8 cellular contexts compared by ENCODE assay signal in the genomic region with DNA sequence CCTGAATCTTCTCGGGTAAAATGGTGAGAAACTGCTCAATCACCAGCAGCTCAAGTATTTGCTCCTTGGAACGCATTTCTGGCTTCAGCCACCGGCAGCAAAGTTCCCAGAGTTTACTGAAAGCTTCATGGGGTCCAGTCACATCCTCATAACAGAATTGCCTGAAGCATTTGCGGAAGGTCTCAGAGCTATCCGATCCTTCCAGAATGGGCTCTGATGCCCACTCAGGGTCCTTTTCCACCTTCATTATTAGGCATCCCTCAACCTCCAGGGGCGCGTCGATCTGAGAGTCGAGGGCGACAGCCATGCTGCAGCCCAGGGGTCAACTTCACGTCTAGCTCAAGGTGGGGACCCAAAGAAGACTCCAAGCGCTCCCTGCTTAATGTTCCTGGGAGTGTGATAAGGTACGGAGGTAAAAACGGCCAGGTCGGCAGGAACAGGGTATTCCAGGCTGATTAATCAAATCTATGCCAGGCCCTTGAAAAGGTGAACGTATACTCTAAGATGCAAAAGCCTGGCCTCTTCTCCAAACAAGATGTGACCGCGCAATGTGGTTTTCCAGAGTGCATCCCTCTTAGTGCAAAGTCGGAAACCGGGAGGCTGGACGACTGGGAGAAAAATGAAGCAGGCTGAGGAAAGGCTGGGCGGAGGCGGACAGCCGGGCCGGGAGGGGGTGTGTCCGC. TPM values are rescaled to one million over a fixed set of nuclear protein-coding genes. Genes with fewer than 3 reads are reported as not detected.
DNase-seq lines count a peak whose midpoint lies in the region; ATAC-seq, FAIRE-seq and TF ChIP-seq lines count a peak whose summit lies in the region.

No MANE protein-coding gene starts in this region.

- H3K9me1 ChIP-seq in K562 (ENCODE audit: control insufficient read depth, insufficient read depth, low read length): no peaks in the 10 kb centered on the region

- H3K27me3 ChIP-seq in K562 (ENCODE audit: control insufficient read depth in 2 of 2, insufficient read depth in 2 of 2, low read length in 2 of 2) (no peaks in the 10 kb centered on the region), left lung (no peaks in the 10 kb centered on the region), suprapubic skin (no peaks in the 10 kb centered on the region)

- intact Hi-C loops in K562 (cut with micrococcal nuclease): no loop called here
- intact Hi-C loops in left lung (cut with DNase I): no loop called here

- peak overlapping the region; percentile 98 for H3K27ac ChIP-seq in K562 (ENCODE audit: extremely low read depth, low read depth, low read length)
- peak overlapping the region; percentile 97 to 98 for H3K27ac ChIP-seq in left lung
- peak overlapping the region; percentile 99 for H3K27ac ChIP-seq in suprapubic skin

- peaks cover 18% of the 10 kb centered on the region for H4K20me1 ChIP-seq in K562 (replicated peaks; ENCODE audit: control insufficient read depth, insufficient read depth, low read length)

- H3K9me3 ChIP-seq in ES-I3 (ENCODE audit: control insufficient read depth, insufficient read depth, low read length) (no peaks in the 10 kb centered on the region), K562 (replicated peaks; ENCODE audit: control insufficient read depth, insufficient read depth, low read depth, low read length) (no peaks in the 10 kb centered on the region), left lung (no peaks in the 10 kb centered on the region), suprapubic skin (no peaks in the 10 kb centered on the region)

- FAIRE-seq in K562 (lab: Jason Lieb, UNC): peak; percentile 60
- FAIRE-seq in GM12891 (lab: Jason Lieb, UNC): no peak

- peak overlapping the region; percentile 67 for H2AFZ ChIP-seq in K562 (ENCODE audit: low read depth, low read length)

- in situ Hi-C loops in K562 (cut with MboI): no loop called here

- TF ChIP-seq CTCF in K562 (IDR thresholded peaks at IDR 0.05 in 2 of 3, conservative IDR thresholded peaks at IDR 0.05 in 1 of 3; ENCODE audit: insufficient read depth in 2 of 3, low read depth in 1 of 3, low read length in 3 of 3) (no peak), left lung (IDR thresholded peaks at IDR 0.05) (no peak), suprapubic skin (IDR thresholded peaks at IDR 0.05) (peak in 1 of 2 donors; percentile 7)

- WGBS in K562 (ENCODE audit: insufficient coverage, low coverage, missing lambda C conversion rate): under 1% methylated on average over 26 of the region's 26 CpGs
- WGBS in suprapubic skin: under 1% methylated on average over 25 of the region's 26 CpGs

- H3K4me1 ChIP-seq in ES-I3 (ENCODE audit: insufficient read depth, low read length) (0 out of 2 replicates have a peak, but pooled peaks cover 5% of the 10 kb centered on the region), K562 (replicated peaks in 1 of 2; ENCODE audit: control insufficient read depth in 2 of 2, insufficient read depth in 2 of 2, low read length in 2 of 2) (peaks cover 7 to 19% of the 10 kb centered on the region in 2 experiments; a peak in 4 of 5 replicates), left lung (peaks cover 13 to 35% of the 10 kb centered on the region in 2 donors), suprapubic skin (peaks cover 33% of the 10 kb centered on the region)

- TSS peak; percentile 80 for BruUV-seq in K562 (replicated peaks; lab: Mats Ljungman, UMichigan)

- POLR2A ChIA-PET in K562 (lab: Yijun Ruan, JAX): interaction anchor here (0.5 to 1.2 kb wide), 6 partner anchors 9 to 1968 kb away, joined by 3 to 5 read pairs (median 3); no protein-coding TSS in a partner anchor

- CTCF ChIA-PET in K562 (lab: Yijun Ruan, JAX; ENCODE audit: low intra/inter-chr PET ratio): no interaction called here

- no peak for TF ChIP-seq RAD21 in K562 (CRISPR knock-in tag; conservative IDR thresholded peaks at IDR 0.05 in 1 of 2, IDR thresholded peaks at IDR 0.05 in 1 of 2)

- peaks cover 3% of the 10 kb centered on the region; the same call in 1 of the 2 replicates for H3K36me3 ChIP-seq in ES-I3 (ENCODE audit: insufficient read depth, low read length)
- H3K36me3 ChIP-seq in K562 (ENCODE audit: control insufficient read depth, insufficient read depth, low read length): peaks cover 43% of the 10 kb centered on the region; the same call in 2 of the 3 replicates
- peaks cover 0 to 22% of the 10 kb centered on the region in 2 donors for H3K36me3 ChIP-seq in left lung
- H3K36me3 ChIP-seq in suprapubic skin: peaks cover 23% of the 10 kb centered on the region

- H3K79me2 ChIP-seq in K562 (ENCODE audit: control insufficient read depth, insufficient read depth, low read length): peaks cover 62% of the 10 kb centered on the region

- H3K4me3 ChIP-seq in K562 (peak overlapping the region; percentile 59), left lung (peak overlapping the region; percentile 70 to 82), suprapubic skin (peak overlapping the region; percentile 93)

- TF ChIP-seq POLR2A in K562 (conservative IDR thresholded peaks at IDR 0.05) (no peak), suprapubic skin (IDR thresholded peaks at IDR 0.05) (no peak), GM12891 (IDR thresholded peaks at IDR 0.05; ENCODE audit: low read depth, low read length) (no peak)

- peak; percentile 6 for ATAC-seq in GM21723 (IDR thresholded peaks at IDR 0.05; ENCODE audit: unreplicated experiment)
- ATAC-seq in K562: peak; percentile 31
- ATAC-seq in left lung: peak; percentile 1

- DNase-seq in NCI-H2171 (lab: John Stamatoyannopoulos, UW): peak; percentile 2
- peak; percentile 30 to 50 (median 40) for DNase-seq in K562 (ENCODE audit: extremely low read depth in 1 of 4, low spot score in 3 of 4)
- no peak for DNase-seq in left lung
- peak in 1 of 2 donors; percentile 64 for DNase-seq in suprapubic skin (ENCODE audit: low spot score in 2 of 2)
- DNase-seq in GM12891 (ENCODE audit: insufficient read length, low spot score): no peak
- DNase-seq in ureter (ENCODE audit: low spot score): no peak

- peak overlapping the region; percentile 95 for H3K4me2 ChIP-seq in K562 (ENCODE audit: insufficient read depth, low read length)

- TF ChIP-seq EP300 in K562 (IDR thresholded peaks at IDR 0.05; ENCODE audit: low read length) (no peak), suprapubic skin (IDR thresholded peaks at IDR 0.05) (no peak)

- H3K9ac ChIP-seq in ES-I3 (ENCODE audit: low read depth, low read length) (peak overlapping the region; percentile 82), K562 (ENCODE audit: insufficient read depth in 1 of 2, low read depth in 2 of 2, low read length in 2 of 2) (peak overlapping the region; percentile 97 to 100)

TF ChIP-seq in GM12891, 5 proteins besides CTCF, POLR2A, EP300 and RAD21:
- TF ChIP-seq PAX5 (IDR thresholded peaks at IDR 0.05; ENCODE audit: insufficient read depth, low read length, severe bottlenecking) (no peak), POU2F2 (IDR thresholded peaks at IDR 0.05; ENCODE audit: low read depth, low read length) (no peak), POLR2AphosphoS5 (IDR thresholded peaks at IDR 0.05; ENCODE audit: low read depth, low read length) (no peak), TAF1 (IDR thresholded peaks at IDR 0.05; ENCODE audit: low read depth, low read length) (no peak), SPI1 (IDR thresholded peaks at IDR 0.05; ENCODE audit: low read depth, low read length) (no peak)

RNA-seq across cellular contexts. Expression of gene ZKSCAN2, which starts 0.7 kb away (rescaled TPM):
- 13.7 and 18.9 TPM in 2 replicates for total RNA-seq in K562 (2011; cell fraction: chromatin; rRNA removed; ENCODE audit: low replicate concordance)
- 10.3 and 12.2 TPM in 2 replicates for total RNA-seq in K562 (2011; cell fraction: nucleolus; rRNA removed)
- total RNA-seq in K562 (2011; cell fraction: nucleoplasm; rRNA removed): 11.8 and 13.6 TPM in 2 replicates
- total RNA-seq in K562 (2014; rRNA removed): 3.6 and 4.9 TPM in 2 replicates
- 6.0 and 6.9 TPM in 2 replicates for total RNA-seq in K562 (2014; rRNA removed; fragmentation: Illumina TruSeq; extraction: Trizol)
- 6.7 and 6.8 TPM in 2 replicates for total RNA-seq in K562 (2015; rRNA removed; fragmentation: Illumina TruSeq; extraction: Trizol)
- total RNA-seq in K562 (2021): 8.9 and 9.5 TPM in 2 replicates
- 2.7 and 4.2 TPM in 2 replicates for polyA plus RNA-seq in K562 (2011; rRNA removed)
- polyA plus RNA-seq in K562 (2011; cell fraction: cytosol; rRNA removed): 2.2 and 2.3 TPM in 2 replicates
- 4.0 and 4.6 TPM in 2 replicates for polyA plus RNA-seq in K562 (2011; cell fraction: nucleus; rRNA removed)
- 3.0 and 3.4 TPM in 2 replicates for polyA plus RNA-seq in K562 (2012)
- 5.4 and 5.8 TPM in 2 replicates for polyA plus RNA-seq in K562 (2014; fragmentation: Illumina TruSeq; extraction: Trizol)
- 1 to 10 TPM; 1.3 to 1.9 TPM for polyA plus RNA-seq in K562 (2014; fragmentation: Nextera tagmentation; extraction: Ambion mirVana)
- 3.0 and 3.4 TPM in 2 replicates for polyA plus RNA-seq in K562 (2014; rRNA removed)
- polyA minus RNA-seq in K562 (2011; rRNA and poly(A)+ RNA removed): 14.0 and 14.5 TPM in 2 replicates
- polyA minus RNA-seq in K562 (2011; cell fraction: cytosol; rRNA and poly(A)+ RNA removed): 7.1 and 8.5 TPM in 2 replicates
- 7.4 and 13.3 TPM in 2 replicates for polyA minus RNA-seq in K562 (2011; cell fraction: nucleus; rRNA and poly(A)+ RNA removed)
- total RNA-seq in left lung: 1 to 10 TPM; 4.4 to 5.2 TPM
- total RNA-seq in suprapubic skin: 1 to 10 TPM in 3 of 4 donors, under 1 TPM in 1; 0.57 to 3.1 (median 1.7) TPM
- 1.6 TPM for polyA plus RNA-seq in GM12891 (2012; ENCODE audit: low read depth, missing spikeins)
- 5.9 TPM for total RNA-seq in ureter

RNA-seq across cellular contexts. Expression of gene AQP8, which starts 40.2 kb away (rescaled TPM):
- total RNA-seq in K562 (2011; cell fraction: chromatin; rRNA removed; ENCODE audit: low replicate concordance): not detected in 2 replicates
- total RNA-seq in K562 (2011; cell fraction: nucleolus; rRNA removed): not detected in 2 replicates
- total RNA-seq in K562 (2011; cell fraction: nucleoplasm; rRNA removed): not detected in 2 replicates
- total RNA-seq in K562 (2014; rRNA removed) (not detected in 2 replicates), K562 (2014; rRNA removed; fragmentation: Illumina TruSeq; extraction: Trizol) (not detected in 2 replicates), K562 (2015; rRNA removed; fragmentation: Illumina TruSeq; extraction: Trizol) (not detected in 2 replicates), K562 (2021) (not detected in 2 replicates), left lung (not detected), suprapubic skin (not detected), ureter (0.31 TPM)
- polyA plus RNA-seq in K562 (2011; rRNA removed) (not detected in 2 replicates), K562 (2014; fragmentation: Illumina TruSeq; extraction: Trizol) (not detected in 2 replicates), K562 (2014; fragmentation: Nextera tagmentation; extraction: Ambion mirVana) (not detected), K562 (2014; rRNA removed) (not detected in 2 replicates)
- not detected in 2 replicates for polyA plus RNA-seq in K562 (2011; cell fraction: cytosol; rRNA removed)
- polyA plus RNA-seq in K562 (2011; cell fraction: nucleus; rRNA removed): not detected in 2 replicates
- 0.10 TPM in 1 of 2 replicates, not detected in the other for polyA plus RNA-seq in K562 (2012)
- not detected in 2 replicates for polyA minus RNA-seq in K562 (2011; rRNA and poly(A)+ RNA removed)
- not detected in 2 replicates for polyA minus RNA-seq in K562 (2011; cell fraction: cytosol; rRNA and poly(A)+ RNA removed)
- not detected in 2 replicates for polyA minus RNA-seq in K562 (2011; cell fraction: nucleus; rRNA and poly(A)+ RNA removed)
- polyA plus RNA-seq in GM12891 (2012; ENCODE audit: low read depth, missing spikeins): 0.06 TPM

Comparison
In these comparisons a context has a peak if more than half of its experiments do, and no peak if none do; other contexts are left out.
1. DNase-seq: peak in NCI-H2171 (single experiment) and K562 (4 of 4); none in left lung (0 of 2), GM12891 (single experiment) and ureter (single experiment).
2. Peak in every context shown above with its lines, with median percentiles within 50 percentile points of each other: ATAC-seq, H3K27ac ChIP-seq and H3K4me3 ChIP-seq.